In genomic region chr6:14059791-14060436, GRCh38 we compare ENCODE assay signal across 12 cellular contexts. TPM values are rescaled to one million over a fixed set of nuclear protein-coding genes. Genes with fewer than 3 reads are reported as not detected.
DNase-seq lines count a peak whose midpoint lies in the region; ATAC-seq lines count a peak whose summit lies in the region.
"Had no signal": no experiment of that assay in that cellular context is flagged by ENCODE, and none has a peak within 500 bp of the region (broad histone marks: within the 10 kb centered on the region; RNA-seq: fewer than 3 reads in every experiment).

No MANE protein-coding gene starts in this region.

- no peaks in the 10 kb centered on the region for H3K79me1 ChIP-seq in mesenchymal stem cell (replicated peaks; ENCODE audit: low read length, poor library complexity, severe bottlenecking)

- H3K4ac ChIP-seq in mesenchymal stem cell (ENCODE audit: low read depth in 1 of 2, low read length in 2 of 2) = no peak overlapping the region

- intact Hi-C loops in left ventricle myocardium superior (cut with micrococcal nuclease) = no loop called here

- H3K18ac ChIP-seq in mesenchymal stem cell (ENCODE audit: low read depth in 1 of 2, low read length in 2 of 2) = no peak overlapping the region

- H2BK120ac ChIP-seq in mesenchymal stem cell (ENCODE audit: low read depth, low read length) = no peak overlapping the region

- H3K4me3 ChIP-seq in mesenchymal stem cell (ENCODE audit: insufficient read depth in 1 of 2, low read depth in 1 of 2, low read length in 2 of 2) = no peak overlapping the region
- H3K4me3 ChIP-seq: cardiac muscle cell, vagina had no signal

- peak; percentile 81 for ATAC-seq in left ventricle myocardium superior
- no peak for ATAC-seq in HG03196 (IDR thresholded peaks at IDR 0.05; ENCODE audit: unreplicated experiment)
- no peak for ATAC-seq in HG03097 (IDR thresholded peaks at IDR 0.05; ENCODE audit: low FRiP score, unreplicated experiment)

- H3K4me1 ChIP-seq in mesenchymal stem cell (ENCODE audit: control insufficient read depth, insufficient read depth, low read depth, low read length) = peaks cover 3% of the 10 kb centered on the region
- H3K4me1 ChIP-seq: vagina had no signal

- H2AFZ ChIP-seq in mesenchymal stem cell (ENCODE audit: low read depth, low read length) = no peak overlapping the region

- 88% methylated on average over 8 of the region's 10 CpGs for WGBS in mesenchymal stem cell

- DNase-seq in COLO668 (lab: John Stamatoyannopoulos, UW; ENCODE audit: unreplicated experiment) = peak; percentile 73
- DNase-seq in LoVo (ENCODE audit: low spot score) = peak; percentile 34
- DNase-seq in SK-MEL-5 (ENCODE audit: low read depth, low spot score) = peak; percentile 53
- peak; percentile 54 for DNase-seq in left ventricle myocardium superior
- DNase-seq in mesenchymal stem cell = no peak
- DNase-seq in stimulated activated CD4-positive, alpha-beta T cell treated with anti-CD3 and anti-CD28 coated beads, Interleukin-4, amount 100 ng/mL, for 24 hours = no peak
- DNase-seq: activated T-cell treated with anti-CD3 and anti-CD28 coated beads for 4 hours, NCI-H2227 treated with DMSO at 0.1 percent for 48 hours had no signal

- H3K23ac ChIP-seq in mesenchymal stem cell (ENCODE audit: low read length in 2 of 2) = no peak overlapping the region

- H3K36me3 ChIP-seq in mesenchymal stem cell (ENCODE audit: control insufficient read depth in 1 of 2, insufficient read depth in 2 of 2, low read depth in 1 of 2, low read length in 2 of 2) = no peaks in the 10 kb centered on the region
- H3K36me3 ChIP-seq: cardiac muscle cell, vagina had no signal

- H2AK5ac ChIP-seq in mesenchymal stem cell (ENCODE audit: low read length, severe bottlenecking) = no peak overlapping the region

- H2BK15ac ChIP-seq in mesenchymal stem cell (ENCODE audit: low read depth, poor library complexity, severe bottlenecking) = no peak overlapping the region

- in situ Hi-C loops in SK-MEL-5 (cut with HindIII; ENCODE audit: low pct_unique_long_range_greater_than_20kb, low sequenced_read_pairs) = no loop called here

- no peak overlapping the region for H2BK5ac ChIP-seq in mesenchymal stem cell (ENCODE audit: low read depth, low read length, poor library complexity, severe bottlenecking)

- no peaks in the 10 kb centered on the region for H3K9me3 ChIP-seq in mesenchymal stem cell (ENCODE audit: control insufficient read depth, low read length)
- H3K9me3 ChIP-seq: vagina had no signal

- H3K9ac ChIP-seq in mesenchymal stem cell (ENCODE audit: low read length) = no peak overlapping the region

- no peak overlapping the region for H3K27ac ChIP-seq in mesenchymal stem cell (ENCODE audit: low read length, poor library complexity, severe bottlenecking)
- H3K27ac ChIP-seq: cardiac muscle cell, vagina had no signal

- no peak overlapping the region for H2BK12ac ChIP-seq in mesenchymal stem cell (ENCODE audit: low read length in 2 of 2)

- H3K4me2 ChIP-seq in mesenchymal stem cell (ENCODE audit: low read length, poor library complexity, severe bottlenecking) = no peak overlapping the region

- H4K91ac ChIP-seq in mesenchymal stem cell (ENCODE audit: low read length) = no peak overlapping the region

- H4K8ac ChIP-seq in mesenchymal stem cell (ENCODE audit: low read length) = no peak overlapping the region

- no peak overlapping the region for H3K14ac ChIP-seq in mesenchymal stem cell (ENCODE audit: low read length in 2 of 2)

- H3K27me3 ChIP-seq in mesenchymal stem cell (ENCODE audit: control insufficient read depth in 1 of 2, insufficient read depth in 1 of 2, low read length in 2 of 2) = no peaks in the 10 kb centered on the region
- H3K27me3 ChIP-seq: cardiac muscle cell, vagina had no signal

RNA-seq across cellular contexts. Expression of gene CD83, which starts 57.7 kb away (rescaled TPM):
- total RNA-seq in SK-MEL-5 (2014; rRNA removed; shearing (Covaris generic)) = 43.0 and 43.5 TPM in 2 replicates
- polyA plus RNA-seq in SK-MEL-5 (2015; cell fraction: cytosol; rRNA removed) = 37.3 and 39.1 TPM in 2 replicates
- polyA plus RNA-seq in SK-MEL-5 (2015; cell fraction: nucleus; rRNA removed) = 17.8 and 22.1 TPM in 2 replicates
- 1.6 TPM for total RNA-seq in left ventricle myocardium superior
- polyA plus RNA-seq in mesenchymal stem cell (2013, experiment 1 of 2) = 1.4 TPM
- 1.2 TPM for polyA plus RNA-seq in mesenchymal stem cell (2013, experiment 2 of 2)

Comparison
In these comparisons a context has a peak if more than half of its experiments do, and no peak if none do; other contexts are left out.
1. DNase-seq: peak in COLO668 (single experiment), LoVo (single experiment), SK-MEL-5 (single experiment) and left ventricle myocardium superior (single experiment); none in mesenchymal stem cell (single experiment) and stimulated activated CD4-positive, alpha-beta T cell treated with anti-CD3 and anti-CD28 coated beads, Interleukin-4, amount 100 ng/mL, for 24 hours (single experiment).
2. RNA of gene CD83, which starts 57.7 kb away (total RNA-seq): 43.0 to 43.5 TPM in SK-MEL-5; 1.6 TPM in left ventricle myocardium superior (single experiment); every median in the first group is over 10 times any median in the second.